9 cellular contexts compared by ENCODE assay signal in the genomic region with DNA sequence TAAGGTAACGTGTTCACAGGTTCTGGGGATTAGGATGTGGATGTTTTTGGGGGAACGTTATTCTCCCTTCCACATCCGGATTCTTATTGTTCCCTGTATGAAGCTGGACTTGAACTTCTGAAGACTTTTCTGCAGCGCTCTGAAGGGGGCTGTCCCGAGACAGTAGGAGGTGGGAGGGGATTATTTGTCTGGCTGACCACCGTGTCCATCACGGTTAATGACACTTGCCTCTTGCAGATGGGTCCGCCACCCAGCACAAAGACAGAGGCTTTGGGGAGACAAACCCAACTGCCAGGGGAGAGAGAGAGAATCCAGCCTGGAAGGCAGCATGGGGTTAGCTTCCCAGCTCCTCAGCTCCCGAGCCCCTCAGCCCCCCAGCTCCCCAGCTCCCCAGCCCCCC.
"Had no signal": no experiment of that assay in that cellular context is flagged by ENCODE, and none has a peak within 500 bp of the region (broad histone marks: within the 10 kb centered on the region; RNA-seq: fewer than 3 reads in every experiment).

No MANE protein-coding gene starts in this region.

- H3K9ac ChIP-seq: KMS-11 had no signal

- H3K27ac ChIP-seq: HL-60, KMS-11 had no signal

- H3K4me3 Mint-ChIP-seq: H9, HFFc6 had no signal

- H3K27ac Mint-ChIP-seq: H9, HFFc6 had no signal

- H3K9me3 Mint-ChIP-seq: H9, HFFc6, IgD-negative memory B cell had no signal

- H3K4me2 ChIP-seq: KMS-11 had no signal

- FAIRE-seq: HepG2 had no signal

- DNase-seq: GOT3, H9, HCEC 1CT, HFFc6, Karpas-422 had no signal
